20 cellular contexts compared by ENCODE assay signal in genomic region chr3:71977525-71977924, GRCh38.
A peak's percentile ranks its signal among the peaks of the same experiment; 100 is the strongest.
DNase-seq lines count a peak whose midpoint lies in the region; ATAC-seq and TF ChIP-seq lines count a peak whose summit lies in the region.
"Had no signal": no experiment of that assay in that cellular context is flagged by ENCODE, and none has a peak within 500 bp of the region (broad histone marks: within the 10 kb centered on the region; RNA-seq: fewer than 3 reads in every experiment).

No MANE protein-coding gene starts in this region.

- TF ChIP-seq POLR2A in HCT116 (IDR thresholded peaks at IDR 0.05; ENCODE audit: borderline replicate concordance, extremely low read depth, insufficient read depth, insufficient read length) = no peak

- TF ChIP-seq RAD21 in SK-N-SH (IDR thresholded peaks at IDR 0.05; ENCODE audit: low read length) (no peak), HCT116 (IDR thresholded peaks at IDR 0.05; ENCODE audit: low read depth) (no peak)

- POLR2A ChIA-PET in SK-N-SH (lab: Yijun Ruan, JAX) = no interaction called here
- POLR2A ChIA-PET in HCT116 (lab: Charles Lee) = no interaction called here

- H3K27ac ChIP-seq in SK-N-SH (ENCODE audit: low read depth in 2 of 2, low read length in 1 of 2) (no peak overlapping the region), HCT116 (ENCODE audit: low read depth, low read length) (no peak overlapping the region), VCaP (peak overlapping the region; percentile 24; the same call in 1 of the 2 replicates)
- H3K27ac ChIP-seq: RWPE1 had no signal

- no peaks in the 10 kb centered on the region for H3F3A ChIP-seq in SK-N-SH (replicated peaks; ENCODE audit: insufficient read depth)

- TF ChIP-seq CTCF in SK-N-SH (IDR thresholded peaks at IDR 0.05) (no peak), HCT116 (IDR thresholded peaks at IDR 0.05 in 2 of 3, conservative IDR thresholded peaks at IDR 0.05 in 1 of 3; ENCODE audit: borderline replicate concordance in 1 of 3, insufficient read depth in 1 of 3, low read depth in 2 of 3, low read length in 2 of 3) (no peak), VCaP (conservative IDR thresholded peaks at IDR 0.05) (no peak)

- H3K79me2 ChIP-seq in SK-N-SH (ENCODE audit: insufficient read depth) (no peaks in the 10 kb centered on the region), HCT116 (ENCODE audit: insufficient read depth, low read length) (no peaks in the 10 kb centered on the region)

- H3K9me2 ChIP-seq in SK-N-SH (no peaks in the 10 kb centered on the region), HCT116 (ENCODE audit: insufficient read depth) (no peaks in the 10 kb centered on the region)

- CTCF ChIA-PET in SK-N-SH (lab: Yijun Ruan, JAX) = interaction anchor here (1.3 to 1.8 kb wide), 3 partner anchors 10 to 102 kb away, joined by 5 to 6 read pairs (median 6); no protein-coding TSS in a partner anchor
- CTCF ChIA-PET in HCT116 (lab: Charles Lee) = no interaction called here

- no peak overlapping the region for H2AFZ ChIP-seq in SK-N-SH (ENCODE audit: low read depth)
- H2AFZ ChIP-seq in HCT116 (ENCODE audit: low read depth, low read length, poor library complexity, severe bottlenecking) = no peak overlapping the region

- H3K4me3 ChIP-seq in SK-N-SH (ENCODE audit: low read depth in 2 of 2, low read length in 1 of 2) (no peak overlapping the region), HCT116 (replicated peaks in 1 of 2; ENCODE audit: low read depth in 1 of 2, low read length in 2 of 2) (no peak overlapping the region)
- H3K4me3 ChIP-seq: HAP-1 had no signal

- RAD21 ChIA-PET in HCT116 (lab: Charles Lee; ENCODE audit: low non-redundant PET in 1 of 2, low total read pairs in 2 of 2, uncharacterized antibody in 2 of 2, unreplicated experiment in 2 of 2) = no interaction called here

- intact Hi-C loops in HCT116 (cut with micrococcal nuclease) (no loop called here), cardiac septum (cut with DNase I) (no loop called here), posterior cingulate gyrus (cut with DNase I) (no loop called here)

- H3K4me2 ChIP-seq in SK-N-SH (no peak overlapping the region), HCT116 (ENCODE audit: low read length) (no peak overlapping the region)

- TF ChIP-seq EP300 in SK-N-SH (IDR thresholded peaks at IDR 0.05; ENCODE audit: borderline replicate concordance in 1 of 2, low read depth in 1 of 2, low read length in 1 of 2) = no peak

- no peaks in the 10 kb centered on the region for H4K20me1 ChIP-seq in SK-N-SH (ENCODE audit: insufficient read depth)
- no peaks in the 10 kb centered on the region for H4K20me1 ChIP-seq in HCT116 (ENCODE audit: insufficient read depth)

- no peaks in the 10 kb centered on the region for H3K9me3 ChIP-seq in SK-N-SH
- no peaks in the 10 kb centered on the region for H3K9me3 ChIP-seq in HCT116 (ENCODE audit: control insufficient read depth in 1 of 2, insufficient read depth in 1 of 2, low read depth in 1 of 2, low read length in 2 of 2)
- H3K9me3 ChIP-seq: HAP-1 had no signal

- peaks cover 0 to 9% of the 10 kb centered on the region in 2 experiments; a peak in 2 of 4 replicates for H3K4me1 ChIP-seq in SK-N-SH (ENCODE audit: control insufficient read depth in 1 of 2, insufficient read depth in 2 of 2, low read depth in 1 of 2, low read length in 1 of 2)
- peaks cover 2 to 11% of the 10 kb centered on the region in 2 experiments; a peak in 3 of 4 replicates for H3K4me1 ChIP-seq in HCT116 (ENCODE audit: control insufficient read depth in 1 of 2, insufficient read depth in 2 of 2, low read length in 2 of 2)
- H3K4me1 ChIP-seq: HAP-1 had no signal

- DNase-seq in SK-N-SH (no peak), HCT116 (ENCODE audit: low read depth, low spot score) (no peak), iPS-NIHi7 (ENCODE audit: extremely low spot score) (peak; percentile 40), cardiac septum (ENCODE audit: low spot score) (no peak), posterior cingulate gyrus (no peak)
- DNase-seq: 8988T, COR-L47, DMS 273 treated with DMSO at 0.1 percent for 48 hours, DND-41, KG1, NCI-H1694 treated with DMSO at 0.1 percent for 48 hours, NCI-H2227 treated with DMSO at 0.1 percent for 48 hours, NCI-H510A treated with DMSO at 0.1 percent for 48 hours, NCI-H774, SIG-M5 had no signal

- H3K27me3 ChIP-seq in SK-N-SH (ENCODE audit: insufficient read depth) (no peaks in the 10 kb centered on the region; the same call in 1 of the 2 replicates), HCT116 (ENCODE audit: insufficient read depth, low read length) (peaks cover 10% of the 10 kb centered on the region; the same call in 1 of the 2 replicates)

- WGBS in SK-N-SH (ENCODE audit: low lambda C conversion rate) = 44% methylated on average over 4 of the region's 4 CpGs

- BruUV-seq in HCT116 (replicated peaks; lab: Mats Ljungman, UMichigan) = no TSS peak

- H3K36me3 ChIP-seq in SK-N-SH (replicated peaks in 1 of 2; ENCODE audit: control insufficient read depth in 1 of 2, insufficient read depth in 2 of 2, low read length in 1 of 2) (no peaks in the 10 kb centered on the region), HCT116 (ENCODE audit: control insufficient read depth in 1 of 2, insufficient read depth in 2 of 2, low read length in 2 of 2) (no peaks in the 10 kb centered on the region)
- H3K36me3 ChIP-seq: HAP-1 had no signal

- ATAC-seq in SK-N-SH treated with all-trans-retinoic acid at 6 μM for 48 hours (no peak), HCT116 (no peak), GM19035 (IDR thresholded peaks at IDR 0.05; ENCODE audit: unreplicated experiment) (no peak)

- H3K9ac ChIP-seq in SK-N-SH = no peak overlapping the region
- H3K9ac ChIP-seq in HCT116 (ENCODE audit: low read length) = no peak overlapping the region

TF ChIP-seq in SK-N-SH treated with all-trans-retinoic acid at 6 μM for 48 hours, 23 proteins besides CTCF, POLR2A, EP300 and RAD21:
- no peak for TF ChIP-seq GLIS3 (CRISPR knock-in tag; IDR thresholded peaks at IDR 0.05)
- no peak for TF ChIP-seq ZNF8 (CRISPR knock-in tag; IDR thresholded peaks at IDR 0.05)
- TF ChIP-seq TOX (CRISPR knock-in tag; IDR thresholded peaks at IDR 0.05; ENCODE audit: borderline replicate concordance) = no peak
- TF ChIP-seq ZFP3 (CRISPR knock-in tag; IDR thresholded peaks at IDR 0.05) = no peak
- no peak for TF ChIP-seq OSR1 (CRISPR knock-in tag; IDR thresholded peaks at IDR 0.05)
- TF ChIP-seq RARB (CRISPR knock-in tag; IDR thresholded peaks at IDR 0.05) = no peak
- TF ChIP-seq PPARA (CRISPR knock-in tag; IDR thresholded peaks at IDR 0.05; ENCODE audit: borderline replicate concordance) = no peak

TF ChIP-seq in HCT116, 20 proteins besides CTCF, POLR2A, EP300 and RAD21:
- TF ChIP-seq ATF3 (IDR thresholded peaks at IDR 0.05) (no peak), SP1 (IDR thresholded peaks at IDR 0.05; ENCODE audit: low read depth) (no peak), REST (IDR thresholded peaks at IDR 0.05; ENCODE audit: low read depth) (peak; percentile 43), POLR2AphosphoS5 (IDR thresholded peaks at IDR 0.05; ENCODE audit: low read depth, low read length) (no peak), ZNF274 (IDR thresholded peaks at IDR 0.05; ENCODE audit: low read depth, low read length) (no peak), ELF1 (IDR thresholded peaks at IDR 0.05; ENCODE audit: borderline replicate concordance, low read depth) (no peak), TCF7L2 (IDR thresholded peaks at IDR 0.05; ENCODE audit: borderline replicate concordance, extremely low read depth, insufficient read depth, insufficient read length) (no peak), CBX3 (IDR thresholded peaks at IDR 0.05; ENCODE audit: low read depth) (no peak)
